In the genomic region with DNA sequence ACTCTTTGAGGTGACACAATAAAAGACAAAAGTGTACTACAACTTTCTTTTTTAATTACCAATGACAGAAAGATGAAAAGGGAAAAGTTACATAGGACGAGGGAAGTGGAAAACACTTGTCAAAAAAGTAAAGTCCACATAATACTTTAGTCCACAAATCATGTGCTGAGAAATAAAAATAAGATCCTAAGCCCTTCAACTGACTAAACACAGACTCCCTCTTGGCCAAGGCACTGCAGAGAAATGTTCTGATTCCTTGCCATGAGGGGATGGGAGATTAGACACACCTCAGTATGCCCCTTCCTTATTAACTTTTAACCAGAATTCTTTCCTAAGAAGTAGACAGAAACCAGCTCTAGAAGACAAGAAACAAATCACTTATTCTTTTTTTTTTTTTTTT, we compare ENCODE assay signal across 27 cellular contexts.
"Had no signal": no experiment of that assay in that cellular context is flagged by ENCODE, and none has a peak within 500 bp of the region (broad histone marks: within the 10 kb centered on the region; RNA-seq: fewer than 3 reads in every experiment).

No MANE protein-coding gene starts in this region.

- H3K27ac ChIP-seq: stomach, suprapubic skin, testis, thoracic aorta, thyroid gland, tibial artery, tibial nerve, upper lobe of left lung, upper lobe of right lung, vagina had no signal

- DNase-seq: stimulated activated CD4-positive, alpha-beta T cell treated with anti-CD3 and anti-CD28 coated beads, Interleukin-2, amount 100 ng/mL, for 48 hours; stimulated activated CD4-positive, alpha-beta T cell treated with anti-CD3 and anti-CD28 coated beads, Interleukin-4, amount 100 ng/mL, for 1 hour; stimulated activated CD4-positive, alpha-beta T cell treated with anti-CD3 and anti-CD28 coated beads, Interleukin-4, amount 100 ng/mL, for 24 hours; stimulated activated CD4-positive, alpha-beta T cell treated with anti-CD3 and anti-CD28 coated beads, Interleukin-4, amount 100 ng/mL, for 4 hours; stimulated activated CD8-positive, alpha-beta memory T cell treated with anti-CD3 and anti-CD28 coated beads, Interleukin-4, amount 100 ng/mL, for 48 hours; stimulated activated naive B cell treated with anti-CD40 and anti-IgM and Interleukin-4, amounts not matched to agents 10 μg/mL and 1 μg/mL and 100 μg/mL, for 72 hours; stimulated activated naive CD4-positive, alpha-beta T cell; stimulated activated naive CD4-positive, alpha-beta T cell treated with Interleukin-2 at 50 U/mL for 16 hours; stimulated activated naive CD8-positive, alpha-beta T cell treated with anti-CD3 and anti-CD28 coated beads, Interleukin-15, amount 100 ng/mL, for 72 hours; stimulated activated naive CD8-positive, alpha-beta T cell treated with anti-CD3 and anti-CD28 coated beads, Interleukin-15, Interleukin-2, amounts not matched to agents 100 U/mL and 50 U/mL, for 24 hours; stomach; substantia nigra; testis; thyroid gland; tibial artery; transverse colon; trophoblast cell; upper lobe of left lung; upper lobe of right lung had no signal

- H3K9me3 Mint-ChIP-seq: stimulated activated effector memory CD8-positive, alpha-beta T cell treated with anti-CD3 and anti-CD28 coated beads, Interleukin-12 subunit alpha, Interleukin-12 subunit beta, amount 100 ng/mL, for 72 hours; stimulated activated naive CD8-positive, alpha-beta T cell treated with anti-CD3 and anti-CD28 coated beads, Interleukin-15, Interleukin-2, amounts not matched to agents 100 ng/mL and 50 ng/mL, for 24 hours had no signal

- H3K27me3 ChIP-seq: stomach, suprapubic skin, testis, thyroid gland, tibial artery, tibial nerve, transverse colon, upper lobe of left lung, upper lobe of right lung, vagina had no signal

- H3K36me3 Mint-ChIP-seq: stimulated activated effector memory CD8-positive, alpha-beta T cell treated with anti-CD3 and anti-CD28 coated beads, Interleukin-12 subunit alpha, Interleukin-12 subunit beta, amount 100 ng/mL, for 72 hours; stimulated activated memory B cell treated with anti-CD40 and anti-IgM and Interleukin-4, amounts not matched to agents 10 μg/mL and 1 μg/mL and 100 μg/mL, for 72 hours; stimulated activated naive B cell treated with anti-CD40 and anti-IgM and Interleukin-4, amounts not matched to agents 10 μg/mL and 1 μg/mL and 100 μg/mL, for 72 hours; type B pancreatic cell had no signal

- H3K4me1 Mint-ChIP-seq: stimulated activated effector memory CD8-positive, alpha-beta T cell treated with anti-CD3 and anti-CD28 coated beads, Interleukin-12 subunit alpha, Interleukin-12 subunit beta, amount 100 ng/mL, for 72 hours had no signal

- H3K36me3 ChIP-seq: stomach, suprapubic skin, thoracic aorta, thyroid gland, tibial artery, tibial nerve, transverse colon, upper lobe of left lung, upper lobe of right lung, vagina had no signal

- H3K27me3 Mint-ChIP-seq: stimulated activated memory B cell treated with anti-CD40 and anti-IgM and Interleukin-4, amounts not matched to agents 10 μg/mL and 1 μg/mL and 100 μg/mL, for 72 hours; stimulated activated naive B cell treated with anti-CD40 and anti-IgM and Interleukin-4, amounts not matched to agents 10 μg/mL and 1 μg/mL and 100 μg/mL, for 72 hours; stimulated activated naive CD8-positive, alpha-beta T cell treated with anti-CD3 and anti-CD28 coated beads, Interleukin-15, amount 100 ng/mL, for 72 hours; stimulated activated naive CD8-positive, alpha-beta T cell treated with anti-CD3 and anti-CD28 coated beads, Interleukin-15, Interleukin-2, amounts not matched to agents 100 ng/mL and 50 ng/mL, for 24 hours; type B pancreatic cell had no signal

- H3K27ac Mint-ChIP-seq: stimulated activated effector memory CD8-positive, alpha-beta T cell treated with anti-CD3 and anti-CD28 coated beads, Interleukin-12 subunit alpha, Interleukin-12 subunit beta, amount 100 ng/mL, for 72 hours; stimulated activated memory B cell treated with anti-CD40 and anti-IgM and Interleukin-4, amounts not matched to agents 10 μg/mL and 1 μg/mL and 100 μg/mL, for 72 hours; stimulated activated naive B cell treated with anti-CD40 and anti-IgM and Interleukin-4, amounts not matched to agents 10 μg/mL and 1 μg/mL and 100 μg/mL, for 72 hours; stimulated activated naive CD8-positive, alpha-beta T cell treated with anti-CD3 and anti-CD28 coated beads, Interleukin-15, amount 100 ng/mL, for 72 hours; type B pancreatic cell had no signal

- H3K9me3 ChIP-seq: stomach, suprapubic skin, testis, thoracic aorta, thyroid gland, tibial artery, tibial nerve, transverse colon, upper lobe of left lung, upper lobe of right lung, vagina had no signal

- H3K4me3 ChIP-seq: stomach, suprapubic skin, testis, thoracic aorta, thyroid gland, tibial artery, tibial nerve, transverse colon, upper lobe of left lung, upper lobe of right lung, vagina had no signal

- H3K4me1 ChIP-seq: stomach, testis, thyroid gland, tibial artery, upper lobe of right lung had no signal

- H3K4me3 Mint-ChIP-seq: stimulated activated effector memory CD8-positive, alpha-beta T cell treated with anti-CD3 and anti-CD28 coated beads, Interleukin-12 subunit alpha, Interleukin-12 subunit beta, amount 100 ng/mL, for 72 hours; stimulated activated memory B cell treated with anti-CD40 and anti-IgM and Interleukin-4, amounts not matched to agents 10 μg/mL and 1 μg/mL and 100 μg/mL, for 72 hours; stimulated activated naive B cell treated with anti-CD40 and anti-IgM and Interleukin-4, amounts not matched to agents 10 μg/mL and 1 μg/mL and 100 μg/mL, for 72 hours; stimulated activated naive CD8-positive, alpha-beta T cell treated with anti-CD3 and anti-CD28 coated beads, Interleukin-15, amount 100 ng/mL, for 72 hours; type B pancreatic cell had no signal

- ATAC-seq: stimulated activated effector memory CD8-positive, alpha-beta T cell treated with anti-CD3 and anti-CD28 coated beads, Interleukin-12 subunit alpha, Interleukin-12 subunit beta, amount 100 ng/mL, for 72 hours; stimulated activated memory B cell treated with anti-CD40 and anti-IgM and Interleukin-4, amounts not matched to agents 10 μg/mL and 1 μg/mL and 100 μg/mL, for 72 hours; stimulated activated naive B cell treated with anti-CD40 and anti-IgM and Interleukin-4, amounts not matched to agents 10 μg/mL and 1 μg/mL and 100 μg/mL, for 72 hours; stimulated activated naive CD8-positive, alpha-beta T cell treated with anti-CD3 and anti-CD28 coated beads, Interleukin-15, amount 100 ng/mL, for 72 hours; stimulated activated naive CD8-positive, alpha-beta T cell treated with anti-CD3 and anti-CD28 coated beads, Interleukin-15, Interleukin-2, amounts not matched to agents 100 U/mL and 50 U/mL, for 24 hours; upper lobe of right lung had no signal
